Comparison of ENCODE assay signal across 1 cellular context in the genomic region with DNA sequence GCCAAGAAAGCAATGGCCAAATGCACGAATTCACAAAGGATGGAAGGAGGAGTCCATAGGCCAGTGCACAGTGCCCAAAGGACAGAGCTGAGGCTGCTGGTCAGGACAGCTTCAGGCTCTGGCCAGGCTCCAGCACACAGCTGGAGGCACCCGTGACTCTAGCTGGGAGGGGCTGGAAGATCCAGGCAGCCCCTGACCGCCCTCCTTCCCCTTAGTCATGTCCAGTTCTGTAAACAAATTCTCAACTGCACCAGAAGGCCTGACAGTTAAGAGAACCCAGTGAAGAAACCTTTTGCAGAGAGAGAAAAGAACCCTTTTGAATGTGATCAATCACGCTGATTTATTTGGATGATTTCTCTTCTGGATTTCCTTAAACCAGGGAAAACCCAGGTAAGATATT.
TF ChIP-seq lines count a peak whose summit lies in the region.

No MANE protein-coding gene starts in this region.

TF ChIP-seq in SK-N-SH, 30 proteins besides CTCF, POLR2A, EP300 and RAD21 (continued from another document):
- TF ChIP-seq, protein P1, sequence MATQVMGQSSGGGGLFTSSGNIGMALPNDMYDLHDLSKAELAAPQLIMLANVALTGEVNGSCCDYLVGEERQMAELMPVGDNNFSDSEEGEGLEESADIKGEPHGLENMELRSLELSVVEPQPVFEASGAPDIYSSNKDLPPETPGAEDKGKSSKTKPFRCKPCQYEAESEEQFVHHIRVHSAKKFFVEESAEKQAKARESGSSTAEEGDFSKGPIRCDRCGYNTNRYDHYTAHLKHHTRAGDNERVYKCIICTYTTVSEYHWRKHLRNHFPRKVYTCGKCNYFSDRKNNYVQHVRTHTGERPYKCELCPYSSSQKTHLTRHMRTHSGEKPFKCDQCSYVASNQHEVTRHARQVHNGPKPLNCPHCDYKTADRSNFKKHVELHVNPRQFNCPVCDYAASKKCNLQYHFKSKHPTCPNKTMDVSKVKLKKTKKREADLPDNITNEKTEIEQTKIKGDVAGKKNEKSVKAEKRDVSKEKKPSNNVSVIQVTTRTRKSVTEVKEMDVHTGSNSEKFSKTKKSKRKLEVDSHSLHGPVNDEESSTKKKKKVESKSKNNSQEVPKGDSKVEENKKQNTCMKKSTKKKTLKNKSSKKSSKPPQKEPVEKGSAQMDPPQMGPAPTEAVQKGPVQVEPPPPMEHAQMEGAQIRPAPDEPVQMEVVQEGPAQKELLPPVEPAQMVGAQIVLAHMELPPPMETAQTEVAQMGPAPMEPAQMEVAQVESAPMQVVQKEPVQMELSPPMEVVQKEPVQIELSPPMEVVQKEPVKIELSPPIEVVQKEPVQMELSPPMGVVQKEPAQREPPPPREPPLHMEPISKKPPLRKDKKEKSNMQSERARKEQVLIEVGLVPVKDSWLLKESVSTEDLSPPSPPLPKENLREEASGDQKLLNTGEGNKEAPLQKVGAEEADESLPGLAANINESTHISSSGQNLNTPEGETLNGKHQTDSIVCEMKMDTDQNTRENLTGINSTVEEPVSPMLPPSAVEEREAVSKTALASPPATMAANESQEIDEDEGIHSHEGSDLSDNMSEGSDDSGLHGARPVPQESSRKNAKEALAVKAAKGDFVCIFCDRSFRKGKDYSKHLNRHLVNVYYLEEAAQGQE (IDR thresholded peaks at IDR 0.05; ENCODE audit: low read depth, low read length), result no peak
- TF ChIP-seq RFX5 (IDR thresholded peaks at IDR 0.05; ENCODE audit: low read length) (no peak), JUND (IDR thresholded peaks at IDR 0.05) (no peak), EZH2phosphoT487 (IDR thresholded peaks at IDR 0.05; ENCODE audit: borderline replicate concordance, low read depth) (no peak), FOXJ3 (CRISPR knock-in tag; IDR thresholded peaks at IDR 0.05) (no peak), TAF1 (IDR thresholded peaks at IDR 0.05; ENCODE audit: borderline replicate concordance, low read depth, low read length) (no peak), SMC3 (IDR thresholded peaks at IDR 0.05; ENCODE audit: low read depth, low read length) (no peak), TEAD4 (IDR thresholded peaks at IDR 0.05; ENCODE audit: borderline replicate concordance, insufficient read depth) (no peak), GATA2 (CRISPR knock-in tag; IDR thresholded peaks at IDR 0.05) (no peak), MXI1 (IDR thresholded peaks at IDR 0.05; ENCODE audit: low read depth, low read length) (no peak), POLR2AphosphoS5 (IDR thresholded peaks at IDR 0.05; ENCODE audit: low read depth, low read length) (no peak), MEF2A (IDR thresholded peaks at IDR 0.05; ENCODE audit: borderline replicate concordance, low read depth) (no peak), RCOR1 (IDR thresholded peaks at IDR 0.05; ENCODE audit: low read length) (no peak), FOXM1 (IDR thresholded peaks at IDR 0.05; ENCODE audit: low read depth) (no peak), RXRA (IDR thresholded peaks at IDR 0.05; ENCODE audit: borderline replicate concordance, low read depth) (no peak), CHD2 (IDR thresholded peaks at IDR 0.05; ENCODE audit: low read length, partially characterized antibody) (no peak), ELF1 (IDR thresholded peaks at IDR 0.05) (no peak)
- TF ChIP-seq, protein P2, sequence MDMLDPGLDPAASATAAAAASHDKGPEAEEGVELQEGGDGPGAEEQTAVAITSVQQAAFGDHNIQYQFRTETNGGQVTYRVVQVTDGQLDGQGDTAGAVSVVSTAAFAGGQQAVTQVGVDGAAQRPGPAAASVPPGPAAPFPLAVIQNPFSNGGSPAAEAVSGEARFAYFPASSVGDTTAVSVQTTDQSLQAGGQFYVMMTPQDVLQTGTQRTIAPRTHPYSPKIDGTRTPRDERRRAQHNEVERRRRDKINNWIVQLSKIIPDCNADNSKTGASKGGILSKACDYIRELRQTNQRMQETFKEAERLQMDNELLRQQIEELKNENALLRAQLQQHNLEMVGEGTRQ (IDR thresholded peaks at IDR 0.05; ENCODE audit: borderline replicate concordance, low read depth, low read length), result no peak
- TF ChIP-seq, protein P3, sequence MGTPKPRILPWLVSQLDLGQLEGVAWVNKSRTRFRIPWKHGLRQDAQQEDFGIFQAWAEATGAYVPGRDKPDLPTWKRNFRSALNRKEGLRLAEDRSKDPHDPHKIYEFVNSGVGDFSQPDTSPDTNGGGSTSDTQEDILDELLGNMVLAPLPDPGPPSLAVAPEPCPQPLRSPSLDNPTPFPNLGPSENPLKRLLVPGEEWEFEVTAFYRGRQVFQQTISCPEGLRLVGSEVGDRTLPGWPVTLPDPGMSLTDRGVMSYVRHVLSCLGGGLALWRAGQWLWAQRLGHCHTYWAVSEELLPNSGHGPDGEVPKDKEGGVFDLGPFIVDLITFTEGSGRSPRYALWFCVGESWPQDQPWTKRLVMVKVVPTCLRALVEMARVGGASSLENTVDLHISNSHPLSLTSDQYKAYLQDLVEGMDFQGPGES (IDR thresholded peaks at IDR 0.05; ENCODE audit: low read depth, low read length), result no peak
- TF ChIP-seq, protein P4, sequence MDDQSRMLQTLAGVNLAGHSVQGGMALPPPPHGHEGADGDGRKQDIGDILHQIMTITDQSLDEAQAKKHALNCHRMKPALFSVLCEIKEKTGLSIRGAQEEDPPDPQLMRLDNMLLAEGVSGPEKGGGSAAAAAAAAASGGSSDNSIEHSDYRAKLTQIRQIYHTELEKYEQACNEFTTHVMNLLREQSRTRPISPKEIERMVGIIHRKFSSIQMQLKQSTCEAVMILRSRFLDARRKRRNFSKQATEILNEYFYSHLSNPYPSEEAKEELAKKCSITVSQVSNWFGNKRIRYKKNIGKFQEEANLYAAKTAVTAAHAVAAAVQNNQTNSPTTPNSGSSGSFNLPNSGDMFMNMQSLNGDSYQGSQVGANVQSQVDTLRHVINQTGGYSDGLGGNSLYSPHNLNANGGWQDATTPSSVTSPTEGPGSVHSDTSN (IDR thresholded peaks at IDR 0.05), result peak; percentile 59
